ENCODE assay signal across 28 cellular contexts in genomic region chr18:303578-303977, GRCh38.
"Had no signal": no experiment of that assay in that cellular context is flagged by ENCODE, and none has a peak within 500 bp of the region (broad histone marks: within the 10 kb centered on the region; RNA-seq: fewer than 3 reads in every experiment).

No MANE protein-coding gene starts in this region.

- ATAC-seq: activated CD8-positive, alpha-beta T cell treated with anti-CD3 and anti-CD28 coated beads for 36 hours; activated T-cell treated with anti-CD3 and anti-CD28 coated beads, Interleukin-2, amount 50 U/mL, for 72 hours; activated T-helper 17 cell treated with anti-CD3 and anti-CD28 coated beads, Interleukin-2, amount 50 U/mL, for 72 hours; Panc1 had no signal

- DNase-seq: activated CD4-positive, alpha-beta T cell treated with anti-CD3 and anti-CD28 coated beads, Interleukin-2, amount 10 ng/mL, durations not matched to agents 24 days and 14 days; activated CD4-positive, alpha-beta T cell treated with anti-CD3 and anti-CD28 coated beads, Interleukin-2, amount 50 U/mL, for 4 hours; activated CD8-positive, alpha-beta T cell treated with anti-CD3 and anti-CD28 coated beads for 36 hours; activated effector memory CD4-positive, alpha-beta T cell treated with anti-CD3 and anti-CD28 coated beads, Interleukin-2, amount 50 U/mL, for 16 hours; activated naive CD4-positive, alpha-beta T cell; activated naive CD4-positive, alpha-beta T cell treated with anti-CD3 and anti-CD28 coated beads, Interleukin-2, amount 50 U/mL, for 16 hours; activated naive CD8-positive, alpha-beta T cell treated with anti-CD3 and anti-CD28 coated beads for 36 hours; activated T-cell treated with anti-CD3 and anti-CD28 coated beads, Interleukin-2, amount 50 U/mL, for 1 hour; activated T-cell treated with anti-CD3 and anti-CD28 coated beads, Interleukin-2, amount 50 U/mL, for 72 hours; amniotic stem cell; aorta; brain microvascular endothelial cell; MM.1S; MV-4-11; NCI-H1092; NCI-H1436 treated with DMSO at 0.1 percent for 48 hours; NCI-H1694 treated with DMSO at 0.1 percent for 48 hours; NCI-H2029; NCI-H2171 treated with DMSO at 0.1 percent for 48 hours; NCI-H345; NCI-H524 treated with DMSO at 0.1 percent for 48 hours; SHP77; SJCRH30; T1000; WERI-Rb-1 had no signal

- H3K9me3 ChIP-seq: SJCRH30 had no signal

- H3K4me3 ChIP-seq: SJCRH30, SK-N-MC had no signal

- H3K27ac ChIP-seq: brain microvascular endothelial cell, SJCRH30, SK-N-MC, WERI-Rb-1 had no signal

- H3K36me3 ChIP-seq: brain microvascular endothelial cell, SJCRH30, WERI-Rb-1 had no signal

- H3K4me1 ChIP-seq: SJCRH30 had no signal

- H3K27me3 ChIP-seq: SJCRH30 had no signal
